In genomic region chr7:122682805-122683204, GRCh38 we compare ENCODE assay signal across 21 cellular contexts. TPM values are rescaled to one million over a fixed set of nuclear protein-coding genes. Genes with fewer than 3 reads are reported as not detected.
"Had no signal": no experiment of that assay in that cellular context is flagged by ENCODE, and none has a peak within 500 bp of the region (broad histone marks: within the 10 kb centered on the region; RNA-seq: fewer than 3 reads in every experiment).

No MANE protein-coding gene starts in this region.

- H3K27ac Mint-ChIP-seq: activated CD8-positive, alpha-beta T cell treated with anti-CD3 and anti-CD28 coated beads, Interleukin-2, amount 10 ng/mL, durations not matched to agents 7 days and 5 days; activated naive CD8-positive, alpha-beta T cell; immature natural killer cell; nephron progenitor cell; stimulated activated naive B cell treated with anti-CD40 and anti-IgM and Interleukin-4, amounts not matched to agents 10 μg/mL and 1 μg/mL and 100 μg/mL, for 72 hours; type B pancreatic cell had no signal

- H3K36me3 Mint-ChIP-seq: activated naive CD8-positive, alpha-beta T cell; immature natural killer cell; stimulated activated naive B cell treated with anti-CD40 and anti-IgM and Interleukin-4, amounts not matched to agents 10 μg/mL and 1 μg/mL and 100 μg/mL, for 72 hours; type B pancreatic cell had no signal

- DNase-seq: activated CD4-positive, alpha-beta T cell treated with anti-CD3 and anti-CD28 coated beads for 1 hour; activated CD4-positive, alpha-beta T cell treated with anti-CD3 and anti-CD28 coated beads, Interleukin-2, amount 50 U/mL, for 1 hour; activated CD8-positive, alpha-beta T cell treated with anti-CD3 and anti-CD28 coated beads, Interleukin-2, amount 10 ng/mL, durations not matched to agents 7 days and 5 days; activated gamma-delta T cell treated with Interleukin-2 at 50 U/mL for 16 hours; activated T-cell treated with anti-CD3 and anti-CD28 coated beads, Interleukin-2, amount 50 U/mL, for 1 hour; adrenal gland; cortex of kidney; immature natural killer cell; mesenchymal stem cell; mucosa of descending colon; nephron progenitor cell; right lobe of liver; small intestine; stimulated activated CD4-positive, alpha-beta T cell treated with anti-CD3 and anti-CD28 coated beads, Interleukin-15, amount 100 ng/mL, for 24 hours; stimulated activated naive B cell treated with anti-CD40 and anti-IgM and Interleukin-4, amounts not matched to agents 10 μg/mL and 1 μg/mL and 100 μg/mL, for 72 hours; T-helper 1 cell; WERI-Rb-1 had no signal

- H3K4me3 Mint-ChIP-seq: activated CD8-positive, alpha-beta T cell treated with anti-CD3 and anti-CD28 coated beads, Interleukin-2, amount 10 ng/mL, durations not matched to agents 7 days and 5 days; activated naive CD8-positive, alpha-beta T cell; central memory CD8-positive, alpha-beta T cell; immature natural killer cell; nephron progenitor cell; stimulated activated naive B cell treated with anti-CD40 and anti-IgM and Interleukin-4, amounts not matched to agents 10 μg/mL and 1 μg/mL and 100 μg/mL, for 72 hours; type B pancreatic cell had no signal

- H3K9me3 Mint-ChIP-seq: central memory CD8-positive, alpha-beta T cell; nephron progenitor cell had no signal

- H3K4me1 Mint-ChIP-seq: central memory CD8-positive, alpha-beta T cell; immature natural killer cell; stimulated activated naive B cell treated with anti-CD40 and anti-IgM and Interleukin-4, amounts not matched to agents 10 μg/mL and 1 μg/mL and 100 μg/mL, for 72 hours had no signal

- ATAC-seq: activated CD8-positive, alpha-beta T cell treated with anti-CD3 and anti-CD28 coated beads, Interleukin-2, amount 10 ng/mL, durations not matched to agents 7 days and 5 days; mucosa of descending colon; right lobe of liver had no signal

RNA-seq across cellular contexts. Expression of gene RNF133, which starts 16.1 kb away (rescaled TPM):
- total RNA-seq: activated CD8-positive, alpha-beta T cell treated with anti-CD3 and anti-CD28 coated beads, Interleukin-2, amount 10 ng/mL, durations not matched to agents 7 days and 5 days; kidney epithelial cell had no signal

RNA-seq across cellular contexts. Expression of gene RNF148, which starts 19.9 kb away (rescaled TPM):
- total RNA-seq: activated CD8-positive, alpha-beta T cell treated with anti-CD3 and anti-CD28 coated beads, Interleukin-2, amount 10 ng/mL, durations not matched to agents 7 days and 5 days had no signal
